ENCODE assay signal across 18 cellular contexts in the genomic region with DNA sequence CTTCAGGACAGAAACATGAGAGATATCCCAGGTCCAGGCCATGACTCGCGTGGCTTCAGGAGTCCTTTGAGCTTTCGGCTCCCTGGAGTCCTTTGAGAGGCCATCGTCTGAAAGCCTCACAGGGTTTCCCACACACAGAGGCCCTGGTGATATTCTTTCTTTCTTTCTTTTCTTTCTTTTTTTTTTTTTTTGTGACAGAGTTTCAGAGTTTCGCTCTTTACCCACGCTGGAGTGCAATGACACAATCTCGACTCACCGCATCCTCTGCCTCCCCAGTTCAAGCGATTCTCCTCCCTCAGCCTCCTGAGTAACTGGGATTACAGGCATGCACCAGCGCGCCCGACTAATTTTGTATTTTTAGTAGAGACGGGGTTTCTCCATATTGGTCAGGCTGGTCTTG. TPM values are rescaled to one million over a fixed set of nuclear protein-coding genes. Genes with fewer than 3 reads are reported as not detected.
A peak's percentile ranks its signal among the peaks of the same experiment; 100 is the strongest.
DNase-seq lines count a peak whose midpoint lies in the region; ATAC-seq and TF ChIP-seq lines count a peak whose summit lies in the region.
"Had no signal": no experiment of that assay in that cellular context is flagged by ENCODE, and none has a peak within 500 bp of the region (broad histone marks: within the 10 kb centered on the region; RNA-seq: fewer than 3 reads in every experiment).

No MANE protein-coding gene starts in this region.

- H3K27me3 Mint-ChIP-seq in stimulated activated naive CD8-positive, alpha-beta T cell treated with anti-CD3 and anti-CD28 coated beads, Interleukin-15, amount 100 ng/mL, for 72 hours: no peaks in the 10 kb centered on the region
- H3K27me3 Mint-ChIP-seq: activated CD4-positive, alpha-beta T cell treated with anti-CD3 and anti-CD28 coated beads, Interleukin-2, amount 10 ng/mL, durations not matched to agents 7 days and 5 days had no signal

- no peaks in the 10 kb centered on the region for H3K9me3 ChIP-seq in PC-3 (ENCODE audit: low read length)
- H3K9me3 ChIP-seq: left ventricle myocardium inferior, ovary had no signal

- H3K9me3 Mint-ChIP-seq in stimulated activated naive CD8-positive, alpha-beta T cell treated with anti-CD3 and anti-CD28 coated beads, Interleukin-15, amount 100 ng/mL, for 72 hours: no peaks in the 10 kb centered on the region
- H3K9me3 Mint-ChIP-seq: activated CD4-positive, alpha-beta T cell treated with anti-CD3 and anti-CD28 coated beads, Interleukin-2, amount 10 ng/mL, durations not matched to agents 7 days and 5 days had no signal

- H3K4me1 ChIP-seq in PC-3 (ENCODE audit: insufficient read depth, low read length): peaks cover 19% of the 10 kb centered on the region

- peak overlapping the region; percentile 64 for H3K9ac ChIP-seq in PC-3 (ENCODE audit: low read length)

- peak overlapping the region; percentile 26 to 65 for H3K27ac Mint-ChIP-seq in stimulated activated naive CD8-positive, alpha-beta T cell treated with anti-CD3 and anti-CD28 coated beads, Interleukin-15, amount 100 ng/mL, for 72 hours
- H3K27ac Mint-ChIP-seq: activated CD4-positive, alpha-beta T cell treated with anti-CD3 and anti-CD28 coated beads, Interleukin-2, amount 10 ng/mL, durations not matched to agents 7 days and 5 days had no signal

- peaks cover 32% of the 10 kb centered on the region for H3K4me1 Mint-ChIP-seq in stimulated activated naive CD8-positive, alpha-beta T cell treated with anti-CD3 and anti-CD28 coated beads, Interleukin-15, amount 100 ng/mL, for 72 hours

- no peaks in the 10 kb centered on the region for H3K27me3 ChIP-seq in PC-3 (ENCODE audit: low read length)
- H3K27me3 ChIP-seq: ovary had no signal

- H3F3A ChIP-seq in PC-3 (ENCODE audit: low read length, unreplicated experiment): peaks cover 6% of the 10 kb centered on the region

- ATAC-seq in PC-3: peak; percentile 60
- no peak for ATAC-seq in stimulated activated naive CD8-positive, alpha-beta T cell treated with anti-CD3 and anti-CD28 coated beads, Interleukin-15, amount 100 ng/mL, for 72 hours
- ATAC-seq in HG03108 (IDR thresholded peaks at IDR 0.05; ENCODE audit: unreplicated experiment): no peak

- intact Hi-C loops in PC-3 (cut with micrococcal nuclease): loop anchor here (10.0 kb wide), 1 partner anchor 60 kb away; no protein-coding TSS in a partner anchor

- no peaks in the 10 kb centered on the region for H3K9me2 ChIP-seq in PC-3 (replicated peaks; ENCODE audit: low read length)

- no peak for TF ChIP-seq CTCF in PC-3 (conservative IDR thresholded peaks at IDR 0.05; ENCODE audit: low read depth, low read length)
- no peak for TF ChIP-seq CTCF in epithelial cell of esophagus (IDR thresholded peaks at IDR 0.05; ENCODE audit: insufficient read depth, low read depth, low read length, missing control alignments)

- peak; percentile 27 for DNase-seq in stimulated activated CD4-positive, alpha-beta T cell treated with anti-CD3 and anti-CD28 coated beads, Interleukin-15, amount 100 ng/mL, for 24 hours
- no peak for DNase-seq in stimulated activated CD4-positive, alpha-beta T cell treated with anti-CD3 and anti-CD28 coated beads, Interleukin-4, amount 100 ng/mL, for 4 hours
- DNase-seq in PC-3 (peak; percentile 54), epithelial cell of esophagus (ENCODE audit: low read depth) (peak; percentile 54), germinal center (ENCODE audit: low spot score) (no peak), activated gamma-delta T cell treated with Interleukin-2 at 50 U/mL for 16 hours (no peak)
- no peak for DNase-seq in stimulated activated naive CD8-positive, alpha-beta T cell treated with anti-CD3 and anti-CD28 coated beads, Interleukin-15, amount 100 ng/mL, for 72 hours
- DNase-seq: activated CD4-positive, alpha-beta T cell treated with anti-CD3 and anti-CD28 coated beads, Interleukin-2, amount 10 ng/mL, durations not matched to agents 7 days and 5 days; amygdala; left ventricle myocardium inferior; NCI-H2029; NCI-H510A treated with DMSO at 0.1 percent for 48 hours; ovary; SIG-M5; stimulated activated CD4-positive, alpha-beta T cell treated with anti-CD3 and anti-CD28 coated beads, Interleukin-4, amount 100 ng/mL, for 1 hour had no signal

- H3K4me3 ChIP-seq in PC-3 (ENCODE audit: low read length) (no peak overlapping the region), epithelial cell of esophagus (ENCODE audit: low read length) (no peak overlapping the region)
- H3K4me3 ChIP-seq: left ventricle myocardium inferior, ovary had no signal

- H4K20me1 ChIP-seq in PC-3 (ENCODE audit: low read length): no peaks in the 10 kb centered on the region

- peaks cover 49% of the 10 kb centered on the region for H3K79me2 ChIP-seq in PC-3 (ENCODE audit: low read length)

- no peak overlapping the region for H3K4me3 Mint-ChIP-seq in stimulated activated naive CD8-positive, alpha-beta T cell treated with anti-CD3 and anti-CD28 coated beads, Interleukin-15, amount 100 ng/mL, for 72 hours
- H3K4me3 Mint-ChIP-seq: activated CD4-positive, alpha-beta T cell treated with anti-CD3 and anti-CD28 coated beads, Interleukin-2, amount 10 ng/mL, durations not matched to agents 7 days and 5 days had no signal

- peaks cover 61% of the 10 kb centered on the region for H3K36me3 ChIP-seq in PC-3 (ENCODE audit: low read depth, low read length)
- H3K36me3 ChIP-seq: ovary had no signal

- peak overlapping the region; percentile 65 for H3K4me2 ChIP-seq in PC-3 (ENCODE audit: low read length)

- H2AFZ ChIP-seq in PC-3 (ENCODE audit: low read length): no peak overlapping the region

- no TSS peak for BruUV-seq in PC-3 (replicated peaks; lab: Mats Ljungman, UMichigan)

- POLR2A ChIA-PET in PC-3 (lab: Charles Lee; ENCODE audit: unreplicated experiment): no interaction called here

- peak overlapping the region; percentile 92 for H3K27ac ChIP-seq in PC-3 (ENCODE audit: low read length)
- H3K27ac ChIP-seq: left ventricle myocardium inferior, ovary had no signal

- CTCF ChIA-PET in PC-3 (lab: Charles Lee): no interaction called here

RNA-seq across cellular contexts. Expression of gene SIN3B, which starts 5.5 kb away (rescaled TPM):
- total RNA-seq in PC-3 (2014; rRNA removed): 46.4 and 84.1 TPM in 2 replicates

RNA-seq across cellular contexts. Expression of gene F2RL3, which starts 54.1 kb away (rescaled TPM):
- total RNA-seq in PC-3 (2014; rRNA removed): 0.07 and 0.23 TPM in 2 replicates
- total RNA-seq: myocyte, temporal lobe had no signal

Comparison
In these comparisons a context has a peak if more than half of its experiments do, and no peak if none do; other contexts are left out.
1. DNase-seq: peak in stimulated activated CD4-positive, alpha-beta T cell treated with anti-CD3 and anti-CD28 coated beads, Interleukin-15, amount 100 ng/mL, for 24 hours (single experiment), PC-3 (single experiment) and epithelial cell of esophagus (single experiment); none in stimulated activated CD4-positive, alpha-beta T cell treated with anti-CD3 and anti-CD28 coated beads, Interleukin-4, amount 100 ng/mL, for 4 hours (0 of 2), stimulated activated naive CD8-positive, alpha-beta T cell treated with anti-CD3 and anti-CD28 coated beads, Interleukin-15, amount 100 ng/mL, for 72 hours (0 of 2), germinal center (single experiment) and activated gamma-delta T cell treated with Interleukin-2 at 50 U/mL for 16 hours (single experiment).